18 cellular contexts compared by ENCODE assay signal in the genomic region with DNA sequence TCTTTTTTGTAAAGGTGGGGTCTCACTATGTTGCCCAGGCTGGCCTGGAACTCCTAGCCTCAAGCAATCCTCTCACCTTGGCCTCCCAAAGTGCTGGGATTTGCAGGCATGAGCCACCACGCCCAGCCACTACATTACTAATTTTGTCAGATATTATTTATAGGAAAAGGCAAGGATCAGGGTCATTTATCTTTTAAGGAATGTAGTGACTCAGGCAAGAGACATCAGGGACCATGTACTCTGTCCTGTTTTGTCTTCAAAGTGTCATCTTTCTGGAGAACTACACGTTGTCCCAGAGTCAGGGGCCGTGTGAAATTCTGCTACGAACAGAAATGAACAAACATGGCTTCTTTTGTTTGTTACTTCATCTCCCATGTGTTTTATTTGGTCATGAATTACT.
DNase-seq lines count a peak whose midpoint lies in the region; TF ChIP-seq lines count a peak whose summit lies in the region.
"Had no signal": no experiment of that assay in that cellular context is flagged by ENCODE, and none has a peak within 500 bp of the region (broad histone marks: within the 10 kb centered on the region; RNA-seq: fewer than 3 reads in every experiment).

No MANE protein-coding gene starts in this region.

- H3K27ac ChIP-seq in coronary artery: no peak overlapping the region

- in situ Hi-C loops in Caki2 (cut with HindIII; ENCODE audit: low pct_unique_long_range_greater_than_20kb, low sequenced_read_pairs): no loop called here

- peak; percentile 3 for DNase-seq in Caki2 (ENCODE audit: low read depth)
- DNase-seq in LHCN-M2 (ENCODE audit: low read depth): peak; percentile 32
- DNase-seq in fibroblast of villous mesenchyme (ENCODE audit: low read depth): peak; percentile 6
- DNase-seq in DMS79 treated with DMSO at 0.1 percent for 48 hours (lab: John Stamatoyannopoulos, UW): no peak
- DNase-seq in coronary artery (ENCODE audit: low spot score): no peak
- DNase-seq in HCEC 1CT: no peak
- DNase-seq in globus pallidus (ENCODE audit: low spot score): no peak
- DNase-seq: 8988T; C1 segment of cervical spinal cord; CD4-positive, alpha-beta memory T cell; COR-L47; DMS153; EL; GDM1; GOT3; HFFc6 had no signal

- TF ChIP-seq CTCF in fibroblast of villous mesenchyme (IDR thresholded peaks at IDR 0.05; ENCODE audit: insufficient read depth, low read depth, low read length) (no peak), coronary artery (IDR thresholded peaks at IDR 0.05) (no peak)

- H3K4me3 ChIP-seq in fibroblast of villous mesenchyme (ENCODE audit: low read depth, low read length) (no peak overlapping the region), coronary artery (no peak overlapping the region)
- H3K4me3 ChIP-seq: GM12878, HAP-1 had no signal

Comparison
In these comparisons a context has a peak if more than half of its experiments do, and no peak if none do; other contexts are left out.
1. DNase-seq: peak in Caki2 (single experiment), LHCN-M2 (single experiment) and fibroblast of villous mesenchyme (single experiment); none in DMS79 treated with DMSO at 0.1 percent for 48 hours (single experiment), coronary artery (single experiment), HCEC 1CT (single experiment) and globus pallidus (single experiment).